1 cellular context compared by ENCODE assay signal in the genomic region with DNA sequence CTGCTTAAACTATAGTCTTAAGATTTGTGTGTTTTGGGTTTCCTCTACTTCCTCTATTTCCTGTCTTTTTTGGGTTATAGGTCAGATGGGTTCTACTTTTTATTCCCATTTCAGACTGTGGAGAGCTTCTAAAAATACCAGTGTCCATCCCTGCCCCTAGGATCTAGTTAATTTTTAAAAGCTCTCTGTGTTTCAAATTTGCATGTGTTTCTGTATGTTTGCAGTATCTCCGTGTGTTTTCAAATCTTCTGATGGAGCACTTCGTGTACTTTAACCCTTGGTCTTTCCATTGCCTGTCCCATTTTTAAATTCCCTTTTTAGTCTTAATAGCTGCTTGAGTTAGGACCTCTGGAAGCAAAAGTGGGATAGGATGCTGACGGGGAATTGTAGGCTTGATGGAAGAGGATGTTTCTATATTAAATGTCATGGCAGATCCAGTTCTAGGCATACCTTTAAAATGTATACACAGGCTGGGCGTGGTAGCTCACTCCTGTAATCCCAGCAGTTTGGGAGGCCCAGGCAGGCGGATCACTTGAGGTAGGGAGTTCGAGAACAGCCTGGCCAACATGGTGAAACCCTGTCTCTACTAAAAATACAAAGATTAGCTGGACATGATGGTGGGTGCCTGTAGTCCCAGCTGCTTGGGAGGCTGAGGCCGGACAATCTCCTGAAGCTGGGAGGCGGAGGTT.
TF ChIP-seq lines count a peak whose summit lies in the region.

No MANE protein-coding gene starts in this region.

TF ChIP-seq in HCT116, 20 proteins besides CTCF, POLR2A, EP300 and RAD21 (continued from another document):
- TF ChIP-seq ELF1 (IDR thresholded peaks at IDR 0.05; ENCODE audit: borderline replicate concordance, low read depth) (no peak), YY1 (IDR thresholded peaks at IDR 0.05; ENCODE audit: extremely low read depth, insufficient replicate concordance, low read depth, low read length) (no peak), JUND (IDR thresholded peaks at IDR 0.05) (no peak), FOSL1 (IDR thresholded peaks at IDR 0.05; ENCODE audit: low read depth) (no peak)
- TF ChIP-seq, protein P1, sequence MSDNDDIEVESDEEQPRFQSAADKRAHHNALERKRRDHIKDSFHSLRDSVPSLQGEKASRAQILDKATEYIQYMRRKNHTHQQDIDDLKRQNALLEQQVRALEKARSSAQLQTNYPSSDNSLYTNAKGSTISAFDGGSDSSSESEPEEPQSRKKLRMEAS (IDR thresholded peaks at IDR 0.05), result no peak
